Comparison of ENCODE assay signal across 8 cellular contexts in genomic region chr15:42137461-42138261, GRCh38. TPM values are rescaled to one million over a fixed set of nuclear protein-coding genes. Genes with fewer than 3 reads are reported as not detected.
DNase-seq lines count a peak whose midpoint lies in the region; ATAC-seq and TF ChIP-seq lines count a peak whose summit lies in the region.

No MANE protein-coding gene starts in this region.

- H3K27me3 ChIP-seq in Caco-2 (replicated peaks; ENCODE audit: control insufficient read depth, insufficient read depth, low read length), result no peaks in the 10 kb centered on the region
- H3K27me3 ChIP-seq in H7 (ENCODE audit: control insufficient read depth, insufficient read depth, low read length), result no peaks in the 10 kb centered on the region
- no peaks in the 10 kb centered on the region for H3K27me3 ChIP-seq in left lung

- H3K9me3 Mint-ChIP-seq in Caco-2 (ENCODE audit: unreplicated experiment), result peaks cover 29% of the 10 kb centered on the region
- H3K9me3 Mint-ChIP-seq in chondrocyte (ENCODE audit: low read depth), result no peaks in the 10 kb centered on the region

- no peak overlapping the region for H3K4me3 Mint-ChIP-seq in Caco-2 (ENCODE audit: unreplicated experiment)
- H3K4me3 Mint-ChIP-seq in chondrocyte (ENCODE audit: unreplicated experiment), result no peak overlapping the region

- TF ChIP-seq CTCF in Caco-2 (IDR thresholded peaks at IDR 0.05; ENCODE audit: insufficient read depth in 1 of 2, low read depth in 1 of 2, low read length in 1 of 2, severe bottlenecking in 1 of 2, unreplicated experiment in 1 of 2) (peak in 1 of 2 experiments; percentile 18), chondrocyte (IDR thresholded peaks at IDR 0.05) (peak; percentile 86), left lung (IDR thresholded peaks at IDR 0.05) (peak; percentile 37 to 42)

- H3K27me3 Mint-ChIP-seq in Caco-2 (ENCODE audit: insufficient read depth, unreplicated experiment) (no peaks in the 10 kb centered on the region), chondrocyte (ENCODE audit: low read depth) (peaks cover 17% of the 10 kb centered on the region)

- H3K4me3 ChIP-seq in Caco-2 (ENCODE audit: low read depth, low read length) (no peak overlapping the region), H7 (ENCODE audit: insufficient read depth, low read depth, low read length) (no peak overlapping the region), left lung (no peak overlapping the region)

- H3K9me3 ChIP-seq in Caco-2 (peaks cover 20% of the 10 kb centered on the region), left lung (no peaks in the 10 kb centered on the region)

- peaks cover 4% of the 10 kb centered on the region for H3K36me3 Mint-ChIP-seq in Caco-2 (ENCODE audit: insufficient read depth, unreplicated experiment)
- no peaks in the 10 kb centered on the region for H3K36me3 Mint-ChIP-seq in chondrocyte (ENCODE audit: low read depth)

- H3K27ac Mint-ChIP-seq in Caco-2 (ENCODE audit: unreplicated experiment), result no peak overlapping the region
- no peak overlapping the region for H3K27ac Mint-ChIP-seq in chondrocyte (ENCODE audit: unreplicated experiment)

- H3K4me1 Mint-ChIP-seq in Caco-2 (ENCODE audit: low read depth, unreplicated experiment) (peaks cover 7% of the 10 kb centered on the region), chondrocyte (ENCODE audit: low read depth) (no peaks in the 10 kb centered on the region)

- POLR2A ChIA-PET in Caco-2 (lab: Charles Lee), result no interaction called here

- H3K4me1 ChIP-seq in Caco-2 (peaks cover 11% of the 10 kb centered on the region; the same call in 1 of the 2 replicates), left lung (no peaks in the 10 kb centered on the region)

- peak; percentile 16 to 24 for DNase-seq in Caco-2
- DNase-seq in H7, result peak; percentile 91
- DNase-seq in OCI-M1 (lab: John Stamatoyannopoulos, UW), result peak; percentile 67
- DNase-seq in chondrocyte (ENCODE audit: low spot score), result peak; percentile 21
- no peak for DNase-seq in left lung
- no peak for DNase-seq in HuH-7.5 (ENCODE audit: low spot score)

- ATAC-seq in left lung, result peak; percentile 49
- ATAC-seq in HG02938 (IDR thresholded peaks at IDR 0.05; ENCODE audit: unreplicated experiment), result no peak
- ATAC-seq in HG03521 (IDR thresholded peaks at IDR 0.05; ENCODE audit: unreplicated experiment), result no peak

- no peak overlapping the region for H3K27ac ChIP-seq in left lung

- intact Hi-C loops in Caco-2 (cut with micrococcal nuclease; ENCODE audit: unreplicated experiment), result no loop called here
- intact Hi-C loops in left lung (cut with DNase I), result loop anchor here in 1 of 2 donors (5.0 kb wide), 2 partner anchors 70 to 145 kb away; no protein-coding TSS in a partner anchor

- no peaks in the 10 kb centered on the region for H3K36me3 ChIP-seq in Caco-2 (ENCODE audit: control insufficient read depth, insufficient read depth, low read length)
- no peaks in the 10 kb centered on the region for H3K36me3 ChIP-seq in H7 (replicated peaks; ENCODE audit: control insufficient read depth, insufficient read depth, low read length)
- H3K36me3 ChIP-seq in left lung, result peaks cover 0 to 5% of the 10 kb centered on the region in 2 donors

- BruUV-seq in Caco-2 (replicated peaks; lab: Mats Ljungman, UMichigan), result no TSS peak

- CTCF ChIA-PET in Caco-2 (lab: Charles Lee), result interaction anchor here (0.7 to 1.1 kb wide), 2 partner anchors 19 to 53 kb away, joined by 4 read pairs; no protein-coding TSS in a partner anchor

RNA-seq across cellular contexts. Expression of gene PLA2G4F, which starts 18.8 kb away (rescaled TPM):
- total RNA-seq in Caco-2 (2022) (2.5 and 2.9 TPM in 2 replicates), chondrocyte (not detected in 3 replicates), left lung (100 to 1,000 TPM in 1 of 2 donors, 10 to 100 TPM in 1; 63.2 to 100 TPM)
- not detected in 2 replicates for total RNA-seq in H7 (2014; rRNA removed; shearing (Covaris generic))

RNA-seq across cellular contexts. Expression of gene PLA2G4D, which starts 43.3 kb away (rescaled TPM):
- total RNA-seq in Caco-2 (2022) (not detected in 2 replicates), chondrocyte (not detected in 3 replicates), left lung (under 1 TPM; 0.08 to 0.15 TPM)
- 0.11 and 0.17 TPM in 2 replicates for total RNA-seq in H7 (2014; rRNA removed; shearing (Covaris generic))

Comparison
In these comparisons a context has a peak if more than half of its experiments do, and no peak if none do; other contexts are left out.
1. DNase-seq: peak in Caco-2 (2 of 2), H7 (single experiment), OCI-M1 (single experiment) and chondrocyte (single experiment); none in left lung (0 of 2) and HuH-7.5 (single experiment).
2. RNA of gene PLA2G4F, which starts 18.8 kb away (total RNA-seq): 63.2 to 100 TPM in left lung; 2.5 to 2.9 TPM in Caco-2, not detected in H7 and not detected in chondrocyte; every median in the first group is over 10 times any median in the second.